In genomic region chr10:8159628-8160165, GRCh38 we compare ENCODE assay signal across 2 cellular contexts.
TF ChIP-seq lines count a peak whose summit lies in the region.

No MANE protein-coding gene starts in this region.

TF ChIP-seq in SK-N-SH, 30 proteins besides CTCF, POLR2A, EP300 and RAD21 (continued from another document):
- TF ChIP-seq NFIC (IDR thresholded peaks at IDR 0.05; ENCODE audit: borderline replicate concordance) (no peak), SMC3 (IDR thresholded peaks at IDR 0.05; ENCODE audit: low read depth, low read length) (no peak), FOXJ3 (CRISPR knock-in tag; IDR thresholded peaks at IDR 0.05) (no peak), USF2 (IDR thresholded peaks at IDR 0.05; ENCODE audit: borderline replicate concordance, low read depth, low read length) (no peak), SIN3A (IDR thresholded peaks at IDR 0.05; ENCODE audit: borderline replicate concordance, low read depth, low read length) (no peak), GABPA (IDR thresholded peaks at IDR 0.05; ENCODE audit: low read depth) (no peak), YY1 (IDR thresholded peaks at IDR 0.05; ENCODE audit: low read depth) (no peak), FOSL2 (IDR thresholded peaks at IDR 0.05; ENCODE audit: borderline replicate concordance, low read depth) (0 out of 2 replicates have a peak, but pooled peaks have one; percentile 29), NRF1 (IDR thresholded peaks at IDR 0.05; ENCODE audit: low read depth, low read length) (no peak), PBX3 (IDR thresholded peaks at IDR 0.05) (peak; percentile 64), TCF12 (IDR thresholded peaks at IDR 0.05) (peak; percentile 28; the same call in 1 of the 2 replicates), MAX (IDR thresholded peaks at IDR 0.05; ENCODE audit: low read depth) (no peak), CHD2 (IDR thresholded peaks at IDR 0.05; ENCODE audit: low read length, partially characterized antibody) (no peak), MEF2A (IDR thresholded peaks at IDR 0.05; ENCODE audit: borderline replicate concordance, low read depth) (no peak), JUND (IDR thresholded peaks at IDR 0.05) (no peak; the same call in 1 of the 2 replicates), REST (IDR thresholded peaks at IDR 0.05; ENCODE audit: low read depth, low read length) (no peak), USF1 (IDR thresholded peaks at IDR 0.05; ENCODE audit: borderline replicate concordance, low read depth) (no peak)

TF ChIP-seq in GM23338, 12 proteins besides CTCF, POLR2A, EP300 and RAD21 (continued from another document):
- TF ChIP-seq ZNF462 (CRISPR knock-in tag; IDR thresholded peaks at IDR 0.05) (no peak), POLR2AphosphoS5 (IDR thresholded peaks at IDR 0.05; ENCODE audit: low read depth) (no peak), EZH2phosphoT487 (IDR thresholded peaks at IDR 0.05; ENCODE audit: unreplicated experiment) (no peak), ZNF114 (CRISPR knock-in tag; IDR thresholded peaks at IDR 0.05) (no peak), REST (IDR thresholded peaks at IDR 0.05; ENCODE audit: unreplicated experiment) (no peak), STAT1 (IDR thresholded peaks at IDR 0.05; ENCODE audit: unreplicated experiment) (no peak), ZNF331 (CRISPR knock-in tag; IDR thresholded peaks at IDR 0.05; ENCODE audit: low read depth) (no peak)
